Comparison of ENCODE assay signal across 8 cellular contexts in genomic region chr3:26346497-26346896, GRCh38.
"Had no signal": no experiment of that assay in that cellular context is flagged by ENCODE, and none has a peak within 500 bp of the region (broad histone marks: within the 10 kb centered on the region; RNA-seq: fewer than 3 reads in every experiment).

No MANE protein-coding gene starts in this region.

- DNase-seq: GDM1, GF-D8 had no signal

- H3K4me3 ChIP-seq: GM12878 had no signal

- ATAC-seq: GM12878 had no signal

- FAIRE-seq: G401.6, GM12878, GM12891, GM12892, GM18507, GM19239 had no signal
